1 cellular context compared by ENCODE assay signal in genomic region chr15:90872481-90873184, GRCh38.
TF ChIP-seq lines count a peak whose summit lies in the region.

No MANE protein-coding gene starts in this region.

TF ChIP-seq in HCT116, 20 proteins besides CTCF, POLR2A, EP300 and RAD21 (continued from another document):
- TF ChIP-seq ELF1 (IDR thresholded peaks at IDR 0.05; ENCODE audit: borderline replicate concordance, low read depth): no peak
TF ChIP-seq in HCT116: peak in this region for 0.
